ENCODE assay signal across 8 cellular contexts in the genomic region with DNA sequence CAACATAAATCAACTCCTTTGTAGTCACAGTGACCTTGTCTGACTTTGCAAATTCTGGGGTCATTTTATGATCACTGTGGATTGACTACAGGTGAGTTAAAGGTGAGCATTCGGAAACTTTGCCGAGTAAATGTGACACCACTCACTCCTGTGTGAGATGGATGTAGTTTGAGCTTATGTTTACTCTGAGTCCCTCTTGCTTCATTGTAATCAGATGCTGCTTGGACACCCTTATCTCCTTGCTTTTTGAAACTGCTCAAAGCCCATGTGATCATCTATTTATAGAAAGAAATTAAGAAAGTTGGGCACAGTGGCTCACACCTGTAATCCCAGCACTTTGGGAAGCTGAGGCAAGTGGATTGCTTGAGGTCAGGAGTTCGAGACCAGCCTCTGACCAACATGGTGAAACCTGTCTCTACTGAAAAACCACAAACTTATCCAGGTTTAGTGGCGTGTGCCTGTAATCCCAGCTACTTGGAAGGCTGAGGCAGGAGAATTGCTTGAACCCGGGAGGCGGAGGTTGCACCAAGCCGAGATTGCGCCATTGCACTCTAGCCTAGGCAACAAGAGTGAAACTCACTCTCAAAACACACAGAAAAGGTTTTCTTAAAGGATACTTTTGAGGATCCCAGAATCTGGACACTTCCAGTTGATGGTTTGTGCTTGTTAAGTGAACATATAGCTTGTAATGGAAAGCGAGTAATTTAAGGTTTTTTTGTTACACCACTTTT. TPM values are rescaled to one million over a fixed set of nuclear protein-coding genes. Genes with fewer than 3 reads are reported as not detected.
DNase-seq lines count a peak whose midpoint lies in the region; ATAC-seq and TF ChIP-seq lines count a peak whose summit lies in the region.

No MANE protein-coding gene starts in this region.

- H3K18ac ChIP-seq in mesenchymal stem cell (ENCODE audit: low read depth in 1 of 2, low read length in 2 of 2), result no peak overlapping the region

- H2BK5ac ChIP-seq in mesenchymal stem cell (ENCODE audit: low read depth, low read length, poor library complexity, severe bottlenecking), result no peak overlapping the region

- no peaks in the 10 kb centered on the region for H3K27me3 Mint-ChIP-seq in activated CD8-positive, alpha-beta memory T cell treated with anti-CD3 and anti-CD28 coated beads, Interleukin-2, amount 10 ng/mL, durations not matched to agents 7 days and 5 days
- H3K27me3 Mint-ChIP-seq in MCF 10A (ENCODE audit: insufficient read depth, unreplicated experiment), result no peaks in the 10 kb centered on the region

- no peak overlapping the region for H3K4ac ChIP-seq in mesenchymal stem cell (ENCODE audit: low read depth in 1 of 2, low read length in 2 of 2)

- no TSS peak for BruUV-seq in MCF 10A (replicated peaks; lab: Mats Ljungman, UMichigan)

- no peak for DNase-seq in activated CD8-positive, alpha-beta memory T cell treated with anti-CD3 and anti-CD28 coated beads, Interleukin-2, amount 10 ng/mL, durations not matched to agents 7 days and 5 days
- no peak for DNase-seq in activated CD8-positive, alpha-beta memory T cell treated with anti-CD3 and anti-CD28 coated beads, Interleukin-2, amount 50 U/mL, for 4 hours
- DNase-seq in MCF 10A (ENCODE audit: unreplicated experiment) (no peak), mesenchymal stem cell (no peak), thyroid gland (no peak)
- DNase-seq in activated CD8-positive, alpha-beta memory T cell treated with anti-CD3 and anti-CD28 coated beads, Interleukin-2, amount 50 U/mL, for 48 hours, result no peak

- no peak for ATAC-seq in activated CD8-positive, alpha-beta memory T cell treated with anti-CD3 and anti-CD28 coated beads, Interleukin-2, amount 10 ng/mL, durations not matched to agents 7 days and 5 days
- ATAC-seq in GM21515 (IDR thresholded peaks at IDR 0.05; ENCODE audit: unreplicated experiment) (no peak), HG03565 (IDR thresholded peaks at IDR 0.05; ENCODE audit: unreplicated experiment) (no peak)

- H3K27ac Mint-ChIP-seq in activated CD8-positive, alpha-beta memory T cell treated with anti-CD3 and anti-CD28 coated beads, Interleukin-2, amount 10 ng/mL, durations not matched to agents 7 days and 5 days, result peak overlapping the region; percentile 98
- peak overlapping the region; percentile 42 for H3K27ac Mint-ChIP-seq in MCF 10A (ENCODE audit: low read depth, unreplicated experiment)

- no peak overlapping the region for H2BK120ac ChIP-seq in mesenchymal stem cell (ENCODE audit: low read depth, low read length)

- peaks cover 66% of the 10 kb centered on the region for H3K4me1 Mint-ChIP-seq in activated CD8-positive, alpha-beta memory T cell treated with anti-CD3 and anti-CD28 coated beads, Interleukin-2, amount 10 ng/mL, durations not matched to agents 7 days and 5 days
- H3K4me1 Mint-ChIP-seq in MCF 10A (ENCODE audit: insufficient read depth, unreplicated experiment), result peaks cover 15% of the 10 kb centered on the region

- H4K8ac ChIP-seq in mesenchymal stem cell (ENCODE audit: low read length), result no peak overlapping the region

- peak overlapping the region; percentile 83 for H3K9ac ChIP-seq in mesenchymal stem cell (ENCODE audit: low read length)

- no peak for TF ChIP-seq POLR2A in thyroid gland (IDR thresholded peaks at IDR 0.05)

- H3K4me3 Mint-ChIP-seq in activated CD8-positive, alpha-beta memory T cell treated with anti-CD3 and anti-CD28 coated beads, Interleukin-2, amount 10 ng/mL, durations not matched to agents 7 days and 5 days, result no peak overlapping the region
- H3K4me3 Mint-ChIP-seq in MCF 10A (ENCODE audit: unreplicated experiment), result no peak overlapping the region

- H3K14ac ChIP-seq in mesenchymal stem cell (ENCODE audit: low read length in 2 of 2), result no peak overlapping the region

- H3K4me3 ChIP-seq in mesenchymal stem cell (ENCODE audit: insufficient read depth in 1 of 2, low read depth in 1 of 2, low read length in 2 of 2) (peak overlapping the region in 1 of 2 experiments; percentile 34), thyroid gland (replicated peaks in 1 of 3) (no peak overlapping the region)

- H3K36me3 ChIP-seq in mesenchymal stem cell (ENCODE audit: control insufficient read depth in 1 of 2, insufficient read depth in 2 of 2, low read depth in 1 of 2, low read length in 2 of 2) (peaks cover 0 to 7% of the 10 kb centered on the region in 2 experiments), thyroid gland (no peaks in the 10 kb centered on the region)

- no peak overlapping the region for H2BK12ac ChIP-seq in mesenchymal stem cell (ENCODE audit: low read length in 2 of 2)

- no peak overlapping the region for H3K4me2 ChIP-seq in mesenchymal stem cell (ENCODE audit: low read length, poor library complexity, severe bottlenecking)

- TF ChIP-seq CTCF in MCF 10A (IDR thresholded peaks at IDR 0.05; ENCODE audit: unreplicated experiment), result no peak
- no peak for TF ChIP-seq CTCF in thyroid gland (IDR thresholded peaks at IDR 0.05)

- POLR2A ChIA-PET in MCF 10A (lab: Yijun Ruan, JAX), result interaction anchor here (0.6 kb wide), 1 partner anchor 1446 kb away, joined by 3 read pairs; a partner anchor contains a TSS

- H2BK15ac ChIP-seq in mesenchymal stem cell (ENCODE audit: low read depth, poor library complexity, severe bottlenecking), result no peak overlapping the region

- no peak overlapping the region for H4K91ac ChIP-seq in mesenchymal stem cell (ENCODE audit: low read length)

- peak overlapping the region; percentile 11 for H2AK5ac ChIP-seq in mesenchymal stem cell (ENCODE audit: low read length, severe bottlenecking)

- no peak overlapping the region for H2AFZ ChIP-seq in mesenchymal stem cell (ENCODE audit: low read depth, low read length)

- 98% methylated on average over 8 of the region's 9 CpGs for WGBS in mesenchymal stem cell
- WGBS in thyroid gland, 2 donors, result 85 to 89% methylated on average over 9 of the region's 9 CpGs

- H3K9me3 ChIP-seq in mesenchymal stem cell (ENCODE audit: control insufficient read depth, low read length), result no peaks in the 10 kb centered on the region
- H3K9me3 ChIP-seq in thyroid gland, result no peaks in the 10 kb centered on the region

- CTCF ChIA-PET in activated CD8-positive, alpha-beta memory T cell treated with anti-CD3 and anti-CD28 coated beads, Interleukin-2, amount 10 ng/mL, durations not matched to agents 7 days and 5 days (lab: Charles Lee), result interaction anchor here (2.9 kb wide), 1 partner anchor 97 kb away, joined by 13 read pairs; a partner anchor contains a TSS
- CTCF ChIA-PET in MCF 10A (lab: Yijun Ruan, JAX), result interaction anchor here (0.6 to 1.1 kb wide), 3 partner anchors 34 to 626 kb away, joined by 3 read pairs; no protein-coding TSS in a partner anchor

- no peaks in the 10 kb centered on the region for H3K27me3 ChIP-seq in mesenchymal stem cell (ENCODE audit: control insufficient read depth in 1 of 2, insufficient read depth in 1 of 2, low read length in 2 of 2)
- no peaks in the 10 kb centered on the region for H3K27me3 ChIP-seq in thyroid gland

- H3K4me1 ChIP-seq in mesenchymal stem cell (ENCODE audit: control insufficient read depth, insufficient read depth, low read depth, low read length), result peaks cover 11% of the 10 kb centered on the region
- H3K4me1 ChIP-seq in thyroid gland, result peaks cover 5 to 17% of the 10 kb centered on the region in 2 donors

- H3K27ac ChIP-seq in mesenchymal stem cell (ENCODE audit: low read length, poor library complexity, severe bottlenecking) (no peak overlapping the region), thyroid gland (peak overlapping the region in 2 of 3 donors; percentile 69 to 78)

- no peak overlapping the region for H3K23ac ChIP-seq in mesenchymal stem cell (ENCODE audit: low read length in 2 of 2)

- no peaks in the 10 kb centered on the region for H3K9me3 Mint-ChIP-seq in activated CD8-positive, alpha-beta memory T cell treated with anti-CD3 and anti-CD28 coated beads, Interleukin-2, amount 10 ng/mL, durations not matched to agents 7 days and 5 days (ENCODE audit: low read depth)
- no peaks in the 10 kb centered on the region for H3K9me3 Mint-ChIP-seq in MCF 10A (ENCODE audit: unreplicated experiment)

- H3K79me1 ChIP-seq in mesenchymal stem cell (replicated peaks; ENCODE audit: low read length, poor library complexity, severe bottlenecking), result peaks cover 33% of the 10 kb centered on the region

- intact Hi-C loops in MCF 10A (cut with micrococcal nuclease), result no loop called here
- intact Hi-C loops in thyroid gland (cut with DNase I), result no loop called here

- H3K36me3 Mint-ChIP-seq in activated CD8-positive, alpha-beta memory T cell treated with anti-CD3 and anti-CD28 coated beads, Interleukin-2, amount 10 ng/mL, durations not matched to agents 7 days and 5 days, result peaks cover under 1% of the 10 kb centered on the region
- H3K36me3 Mint-ChIP-seq in MCF 10A (ENCODE audit: insufficient read depth, unreplicated experiment), result no peaks in the 10 kb centered on the region

RNA-seq across cellular contexts. Expression of a gene that starts 7.2 kb away (rescaled TPM):
- total RNA-seq in activated CD8-positive, alpha-beta memory T cell treated with anti-CD3 and anti-CD28 coated beads, Interleukin-2, amount 10 ng/mL, durations not matched to agents 7 days and 5 days, result 10 to 100 TPM; 58.8 to 75.0 TPM
- total RNA-seq in MCF 10A (2022) (16.0 and 16.7 TPM in 2 replicates), thyroid gland (100 to 1,000 TPM in 1 of 4 donors, 10 to 100 TPM in 3; 15.7 to 104 (median 75.3) TPM)
- polyA plus RNA-seq in mesenchymal stem cell (2013, experiment 1 of 2), result 12.1 TPM
- polyA plus RNA-seq in mesenchymal stem cell (2013, experiment 2 of 2), result 10.7 TPM

RNA-seq across cellular contexts. Expression of a gene that starts 32.2 kb away (rescaled TPM):
- total RNA-seq in activated CD8-positive, alpha-beta memory T cell treated with anti-CD3 and anti-CD28 coated beads, Interleukin-2, amount 10 ng/mL, durations not matched to agents 7 days and 5 days, result not detected
- total RNA-seq in MCF 10A (2022) (not detected in 2 replicates), thyroid gland (1 to 10 TPM in 3 of 4 donors, not detected in 1; 2.1 to 3.9 (median 2.6) TPM)
- not detected for polyA plus RNA-seq in mesenchymal stem cell (2013, experiment 1 of 2)
- polyA plus RNA-seq in mesenchymal stem cell (2013, experiment 2 of 2), result not detected
